ENCODE assay signal across 15 cellular contexts in the genomic region with DNA sequence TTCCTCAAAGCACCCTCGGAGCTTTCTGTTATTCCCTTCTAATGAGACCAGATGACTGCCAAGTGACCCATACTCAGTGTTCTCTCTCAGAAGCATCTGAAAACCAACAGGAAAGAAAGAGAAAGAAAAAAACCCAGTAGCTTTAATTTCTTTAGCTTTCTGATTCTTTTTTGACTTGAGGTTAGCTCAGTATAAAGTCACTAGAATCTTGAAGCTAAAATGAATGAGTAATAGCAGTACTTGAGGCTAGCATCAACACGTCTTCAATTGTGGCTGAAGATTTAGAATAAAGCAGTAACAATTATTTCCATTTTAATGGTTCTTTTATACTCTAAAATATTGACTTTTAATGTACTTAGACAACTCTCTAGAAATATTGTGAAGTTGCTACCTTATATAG.
DNase-seq lines count a peak whose midpoint lies in the region; ATAC-seq and TF ChIP-seq lines count a peak whose summit lies in the region.
"Had no signal": no experiment of that assay in that cellular context is flagged by ENCODE, and none has a peak within 500 bp of the region (broad histone marks: within the 10 kb centered on the region; RNA-seq: fewer than 3 reads in every experiment).

No MANE protein-coding gene starts in this region.

- H3K4me3 Mint-ChIP-seq in nephron progenitor cell = no peak overlapping the region
- H3K4me3 Mint-ChIP-seq in endothelial cell (ENCODE audit: unreplicated experiment) = no peak overlapping the region
- H3K4me3 Mint-ChIP-seq: CD8-positive, alpha-beta memory T cell had no signal

- H3K27ac Mint-ChIP-seq in nephron progenitor cell (peak overlapping the region; percentile 58), endothelial cell (ENCODE audit: unreplicated experiment) (no peak overlapping the region)
- H3K27ac Mint-ChIP-seq: CD8-positive, alpha-beta memory T cell had no signal

- H3K27me3 Mint-ChIP-seq in nephron progenitor cell (ENCODE audit: low read depth, poor library complexity) (no peaks in the 10 kb centered on the region), endothelial cell (ENCODE audit: unreplicated experiment) (no peaks in the 10 kb centered on the region)
- H3K27me3 Mint-ChIP-seq: CD8-positive, alpha-beta memory T cell had no signal

- H3K9me3 Mint-ChIP-seq in nephron progenitor cell = no peaks in the 10 kb centered on the region
- no peaks in the 10 kb centered on the region for H3K9me3 Mint-ChIP-seq in endothelial cell (ENCODE audit: unreplicated experiment)
- H3K9me3 Mint-ChIP-seq: CD8-positive, alpha-beta memory T cell had no signal

- ATAC-seq in GM19395 (IDR thresholded peaks at IDR 0.05; ENCODE audit: unreplicated experiment) = peak; percentile 57
- peak; percentile 84 for ATAC-seq in HG03432 (IDR thresholded peaks at IDR 0.05; ENCODE audit: unreplicated experiment)
- ATAC-seq: A549 had no signal

- TF ChIP-seq CTCF in GM10266 (IDR thresholded peaks at IDR 0.05; ENCODE audit: control insufficient read depth, insufficient read depth, low read depth, missing control alignments) (no peak), nephron progenitor cell (IDR thresholded peaks at IDR 0.05) (no peak), endothelial cell (IDR thresholded peaks at IDR 0.05; ENCODE audit: unreplicated experiment) (no peak)

- H3K4me1 Mint-ChIP-seq in nephron progenitor cell (peaks cover 16% of the 10 kb centered on the region), endothelial cell (ENCODE audit: unreplicated experiment) (no peaks in the 10 kb centered on the region)
- H3K4me1 Mint-ChIP-seq: CD8-positive, alpha-beta memory T cell had no signal

- DNase-seq in GM10266 (ENCODE audit: extremely low spot score) (peak; percentile 4), nephron progenitor cell (no peak), endothelial cell (ENCODE audit: low spot score) (no peak), 8988T (no peak)
- DNase-seq in activated CD4-positive, alpha-beta T cell treated with anti-CD3 and anti-CD28 coated beads, Interleukin-2, amount 50 U/mL, for 4 hours = no peak
- DNase-seq in stimulated activated CD4-positive, alpha-beta T cell treated with anti-CD3 and anti-CD28 coated beads, Interleukin-4, amount 100 ng/mL, for 4 hours = no peak
- DNase-seq: CD8-positive, alpha-beta memory T cell; DND-41; GDM1; NCI-H1048; NCI-H1436 treated with DMSO at 0.1 percent for 48 hours; NCI-H2029 treated with DMSO at 0.1 percent for 48 hours had no signal

- no peaks in the 10 kb centered on the region for H3K36me3 Mint-ChIP-seq in nephron progenitor cell (ENCODE audit: low read depth)
- no peaks in the 10 kb centered on the region for H3K36me3 Mint-ChIP-seq in endothelial cell (ENCODE audit: low read depth, unreplicated experiment)
- H3K36me3 Mint-ChIP-seq: CD8-positive, alpha-beta memory T cell had no signal
